In genomic region chr1:111290640-111291039, GRCh38 we compare ENCODE assay signal across 19 cellular contexts. TPM values are rescaled to one million over a fixed set of nuclear protein-coding genes. Genes with fewer than 3 reads are reported as not detected.
A peak's percentile ranks its signal among the peaks of the same experiment; 100 is the strongest.
DNase-seq lines count a peak whose midpoint lies in the region; ATAC-seq and TF ChIP-seq lines count a peak whose summit lies in the region.
"Had no signal": no experiment of that assay in that cellular context is flagged by ENCODE, and none has a peak within 500 bp of the region (broad histone marks: within the 10 kb centered on the region; RNA-seq: fewer than 3 reads in every experiment).

CHIA (plus strand) TSS chr1:111290851; CDS start chr1:111310468, 19,617 bp downstream.

- CTCF ChIA-PET in RWPE1 (lab: Yijun Ruan, JAX), result no interaction called here

- no peaks in the 10 kb centered on the region for H3K36me3 Mint-ChIP-seq in activated naive CD4-positive, alpha-beta T cell treated with anti-CD3 and anti-CD28 coated beads, Interleukin-2, amount 50 U/mL, for 72 hours
- H3K36me3 Mint-ChIP-seq: CD8-positive, alpha-beta T cell had no signal

- ATAC-seq in activated naive CD4-positive, alpha-beta T cell treated with anti-CD3 and anti-CD28 coated beads, Interleukin-2, amount 50 U/mL, for 72 hours, result no peak
- ATAC-seq: activated T-helper 17 cell treated with anti-CD3 and anti-CD28 coated beads, Interleukin-2, amount 50 U/mL, for 72 hours; CD8-positive, alpha-beta T cell; Panc1 had no signal

- POLR2A ChIA-PET in RWPE1 (lab: Yijun Ruan, JAX; ENCODE audit: low non-redundant PET), result no interaction called here

- H3K27ac ChIP-seq in RWPE1, result no peak within 1 kb of the TSS
- H3K27ac ChIP-seq: ascending aorta had no signal

- TF ChIP-seq CTCF in RWPE1 (conservative IDR thresholded peaks at IDR 0.05; ENCODE audit: low read depth), result no peak

- H3K27ac Mint-ChIP-seq in activated naive CD4-positive, alpha-beta T cell treated with anti-CD3 and anti-CD28 coated beads, Interleukin-2, amount 50 U/mL, for 72 hours, result no peak within 1 kb of the TSS
- H3K27ac Mint-ChIP-seq: activated T-helper 17 cell treated with anti-CD3 and anti-CD28 coated beads, Interleukin-2, amount 50 U/mL, for 72 hours; CD8-positive, alpha-beta T cell had no signal

- intact Hi-C loops in posterior vena cava (cut with DNase I), result no loop called here

- no peaks in the 10 kb centered on the region for H3K9me3 Mint-ChIP-seq in activated naive CD4-positive, alpha-beta T cell treated with anti-CD3 and anti-CD28 coated beads, Interleukin-2, amount 50 U/mL, for 72 hours
- H3K9me3 Mint-ChIP-seq: activated T-helper 17 cell treated with anti-CD3 and anti-CD28 coated beads, Interleukin-2, amount 50 U/mL, for 72 hours; CD8-positive, alpha-beta T cell had no signal

- peak; percentile 31 to 48 for DNase-seq in NCI-H2081 (lab: John Stamatoyannopoulos, UW)
- no peak for DNase-seq in NCI-H2081 treated with DMSO at 0.1 percent for 48 hours (lab: John Stamatoyannopoulos, UW)
- peak; percentile 67 for DNase-seq in NCI-H2107 (lab: John Stamatoyannopoulos, UW)
- DNase-seq in RWPE1 (ENCODE audit: low spot score), result peak; percentile 13
- DNase-seq in myocyte (ENCODE audit: low read depth), result peak; percentile 66
- DNase-seq in NCI-H82 (lab: John Stamatoyannopoulos, UW), result no peak
- DNase-seq in posterior vena cava (ENCODE audit: low spot score), result no peak
- DNase-seq in activated naive CD4-positive, alpha-beta T cell treated with anti-CD3 and anti-CD28 coated beads, Interleukin-2, amount 50 U/mL, for 72 hours (ENCODE audit: low spot score in 2 of 2), result no peak
- DNase-seq: activated CD4-positive, alpha-beta T cell treated with anti-CD3 and anti-CD28 coated beads, Interleukin-2, amount 50 U/mL, for 4 hours; CD8-positive, alpha-beta T cell; effector CD4-positive, alpha-beta T cell; midbrain; MV-4-11 had no signal

RNA-seq across cellular contexts. Expression of gene CHIA, which starts in this region (rescaled TPM):
- not detected in 2 replicates for total RNA-seq in myocyte
- not detected for polyA plus RNA-seq in myocyte (2012)
- total RNA-seq in posterior vena cava, result not detected
- total RNA-seq in activated naive CD4-positive, alpha-beta T cell treated with anti-CD3 and anti-CD28 coated beads, Interleukin-2, amount 50 U/mL, for 72 hours, result under 1 TPM in 1 of 2 donors, not detected in 1; 0.25 TPM
- total RNA-seq: A172; activated T-helper 17 cell treated with anti-CD3 and anti-CD28 coated beads, Interleukin-2, amount 50 U/mL, for 72 hours; ascending aorta; CD8-positive, alpha-beta T cell; fibroblast of villous mesenchyme; temporal lobe had no signal

Comparison
In these comparisons a context has a peak if more than half of its experiments do, and no peak if none do; other contexts are left out.
1. DNase-seq: peak in NCI-H2081 (2 of 2), NCI-H2107 (single experiment) and RWPE1 (single experiment); none in NCI-H2081 treated with DMSO at 0.1 percent for 48 hours (single experiment), NCI-H82 (single experiment), posterior vena cava (single experiment) and activated naive CD4-positive, alpha-beta T cell treated with anti-CD3 and anti-CD28 coated beads, Interleukin-2, amount 50 U/mL, for 72 hours (0 of 2).
2. Peak in DNase-seq in myocyte; RNA of the gene not detected or under 1 TPM.